In the genomic region with DNA sequence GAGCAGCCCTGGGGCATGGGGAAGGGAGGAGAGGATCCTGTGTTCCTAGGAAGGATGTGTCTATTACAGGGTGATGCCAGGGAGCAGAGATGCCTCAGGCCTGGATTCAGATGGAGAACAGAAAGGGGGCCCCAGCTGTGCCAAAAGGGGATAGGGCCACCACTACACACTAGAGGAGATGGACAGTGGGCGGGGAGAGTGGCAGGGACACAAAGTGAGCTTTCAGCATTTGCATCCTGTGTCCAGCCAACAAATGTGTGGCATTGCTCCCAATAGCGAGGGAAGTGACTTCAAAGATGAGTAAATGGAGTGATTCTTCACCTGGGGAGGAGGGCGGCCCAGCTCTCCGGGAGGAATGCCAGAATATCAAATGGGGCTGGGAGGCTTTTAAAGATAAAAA, we compare ENCODE assay signal across 18 cellular contexts.
DNase-seq lines count a peak whose midpoint lies in the region; TF ChIP-seq lines count a peak whose summit lies in the region.
"Had no signal": no experiment of that assay in that cellular context is flagged by ENCODE, and none has a peak within 500 bp of the region (broad histone marks: within the 10 kb centered on the region; RNA-seq: fewer than 3 reads in every experiment).

No MANE protein-coding gene starts in this region.

- H3K27me3 ChIP-seq in breast epithelium = no peaks in the 10 kb centered on the region
- H3K27me3 ChIP-seq: BE2C, Peyer's patch had no signal

- no peak overlapping the region for H3K4me3 ChIP-seq in breast epithelium
- H3K4me3 ChIP-seq: Peyer's patch had no signal

- H3K4me3 Mint-ChIP-seq in MCF 10A (ENCODE audit: unreplicated experiment) (no peak overlapping the region), glutamatergic neuron (ENCODE audit: unreplicated experiment) (peak overlapping the region; percentile 15), endothelial cell (ENCODE audit: unreplicated experiment) (no peak overlapping the region), progenitor cell of endocrine pancreas (ENCODE audit: low read depth) (no peak overlapping the region)
- H3K4me3 Mint-ChIP-seq: CD4-positive, alpha-beta memory T cell had no signal

- POLR2A ChIA-PET in MCF 10A (lab: Yijun Ruan, JAX) = interaction anchor here (0.8 kb wide), 1 partner anchor 52 kb away, joined by 3 read pairs; no protein-coding TSS in a partner anchor

- CTCF ChIA-PET in MCF 10A (lab: Yijun Ruan, JAX) = interaction anchor here (0.6 to 2.5 kb wide), 8 partner anchors 10 to 205 kb away, joined by 3 to 17 read pairs (median 4); no protein-coding TSS in a partner anchor

- H3K36me3 ChIP-seq in breast epithelium = no peaks in the 10 kb centered on the region
- H3K36me3 ChIP-seq: BE2C, Peyer's patch had no signal

- H3K9me3 Mint-ChIP-seq in MCF 10A (ENCODE audit: unreplicated experiment) (no peaks in the 10 kb centered on the region), glutamatergic neuron (ENCODE audit: unreplicated experiment) (no peaks in the 10 kb centered on the region), endothelial cell (ENCODE audit: unreplicated experiment) (no peaks in the 10 kb centered on the region), progenitor cell of endocrine pancreas (ENCODE audit: low read depth) (no peaks in the 10 kb centered on the region)

- peaks cover 0 to 4% of the 10 kb centered on the region in 2 donors for H3K4me1 ChIP-seq in breast epithelium
- H3K4me1 ChIP-seq: Peyer's patch had no signal

- peak in 1 of 2 donors; percentile 40 for DNase-seq in breast epithelium (ENCODE audit: low spot score in 2 of 2)
- no peak for DNase-seq in MCF 10A (ENCODE audit: unreplicated experiment)
- no peak for DNase-seq in glutamatergic neuron
- DNase-seq in nucleus accumbens (lab: John Stamatoyannopoulos, UW) = peak in 43 of 56 donors; percentile 4 to 77 (median 40)
- DNase-seq in SIG-M5 treated with dmso at 0.1 percent for 504 hours (lab: John Stamatoyannopoulos, UW; ENCODE audit: unreplicated experiment) = no peak
- DNase-seq in endothelial cell (ENCODE audit: low spot score) = no peak
- DNase-seq in central memory CD4-positive, alpha-beta T cell = no peak
- no peak for DNase-seq in progenitor cell of endocrine pancreas (ENCODE audit: low spot score, unreplicated experiment)
- DNase-seq: BE2C; CD4-positive, alpha-beta memory T cell; HCEC 1CT; NCI-H1105 treated with DMSO at 0.1 percent for 48 hours; NCI-H1694 treated with DMSO at 0.1 percent for 48 hours; NCI-H2107; NCI-H226; NCI-H524 treated with DMSO at 0.1 percent for 48 hours had no signal

- TF ChIP-seq POLR2A in breast epithelium (IDR thresholded peaks at IDR 0.05) = no peak

- no peak for TF ChIP-seq CTCF in breast epithelium (IDR thresholded peaks at IDR 0.05)
- TF ChIP-seq CTCF in MCF 10A (IDR thresholded peaks at IDR 0.05; ENCODE audit: unreplicated experiment) = no peak
- TF ChIP-seq CTCF in glutamatergic neuron (IDR thresholded peaks at IDR 0.05; ENCODE audit: partially characterized antibody, unreplicated experiment) = no peak
- no peak for TF ChIP-seq CTCF in endothelial cell (IDR thresholded peaks at IDR 0.05; ENCODE audit: unreplicated experiment)
- TF ChIP-seq CTCF in progenitor cell of endocrine pancreas (IDR thresholded peaks at IDR 0.05; ENCODE audit: unreplicated experiment) = no peak

- H3K9me3 ChIP-seq in breast epithelium = no peaks in the 10 kb centered on the region
- H3K9me3 ChIP-seq: BE2C, Peyer's patch had no signal

- BruUV-seq in MCF 10A (replicated peaks; lab: Mats Ljungman, UMichigan) = no TSS peak

- H3K4me1 Mint-ChIP-seq in MCF 10A (ENCODE audit: insufficient read depth, unreplicated experiment) (no peaks in the 10 kb centered on the region), glutamatergic neuron (ENCODE audit: low read depth, unreplicated experiment) (no peaks in the 10 kb centered on the region), endothelial cell (ENCODE audit: unreplicated experiment) (no peaks in the 10 kb centered on the region), progenitor cell of endocrine pancreas (ENCODE audit: low read depth) (peaks cover 1% of the 10 kb centered on the region)

- H3K27me3 Mint-ChIP-seq in MCF 10A (ENCODE audit: insufficient read depth, unreplicated experiment) (no peaks in the 10 kb centered on the region), glutamatergic neuron (ENCODE audit: unreplicated experiment) (peaks cover 7% of the 10 kb centered on the region), endothelial cell (ENCODE audit: unreplicated experiment) (peaks cover 1% of the 10 kb centered on the region), progenitor cell of endocrine pancreas (peaks cover 14% of the 10 kb centered on the region)

- H3K27ac ChIP-seq in breast epithelium = peak overlapping the region; percentile 64 to 75
- H3K27ac ChIP-seq: 22Rv1, Peyer's patch had no signal

- no peak overlapping the region for H3K27ac Mint-ChIP-seq in MCF 10A (ENCODE audit: low read depth, unreplicated experiment)
- no peak overlapping the region for H3K27ac Mint-ChIP-seq in glutamatergic neuron (ENCODE audit: unreplicated experiment)
- no peak overlapping the region for H3K27ac Mint-ChIP-seq in endothelial cell (ENCODE audit: unreplicated experiment)
- H3K27ac Mint-ChIP-seq in progenitor cell of endocrine pancreas = no peak overlapping the region

- H3K36me3 Mint-ChIP-seq in MCF 10A (ENCODE audit: insufficient read depth, unreplicated experiment) (no peaks in the 10 kb centered on the region), glutamatergic neuron (ENCODE audit: unreplicated experiment) (no peaks in the 10 kb centered on the region), endothelial cell (ENCODE audit: low read depth, unreplicated experiment) (no peaks in the 10 kb centered on the region), progenitor cell of endocrine pancreas (ENCODE audit: insufficient read depth) (no peaks in the 10 kb centered on the region)
- H3K36me3 Mint-ChIP-seq: CD4-positive, alpha-beta memory T cell had no signal

- intact Hi-C loops in breast epithelium (cut with DNase I; ENCODE audit: low total_unique reads) = loop anchor here (10.0 kb wide), 1 partner anchor 182 kb away; no protein-coding TSS in a partner anchor
- intact Hi-C loops in MCF 10A (cut with micrococcal nuclease) = no loop called here

Comparison
In these comparisons a context has a peak if more than half of its experiments do, and no peak if none do; other contexts are left out.
1. DNase-seq: peak in nucleus accumbens (43 of 56); none in MCF 10A (single experiment), glutamatergic neuron (single experiment), SIG-M5 treated with dmso at 0.1 percent for 504 hours (single experiment), endothelial cell (single experiment), central memory CD4-positive, alpha-beta T cell (single experiment) and progenitor cell of endocrine pancreas (single experiment).